ENCODE assay signal across 21 cellular contexts in genomic region chr17:32746698-32747097, GRCh38.
DNase-seq lines count a peak whose midpoint lies in the region; ATAC-seq, FAIRE-seq and TF ChIP-seq lines count a peak whose summit lies in the region.
"Had no signal": no experiment of that assay in that cellular context is flagged by ENCODE, and none has a peak within 500 bp of the region (broad histone marks: within the 10 kb centered on the region; RNA-seq: fewer than 3 reads in every experiment).

No MANE protein-coding gene starts in this region.

- H3K18ac ChIP-seq in H1 (ENCODE audit: extremely low read depth, low read length), result no peak overlapping the region
- no peak overlapping the region for H3K18ac ChIP-seq in trophoblast cell (ENCODE audit: low read length)

- no peak overlapping the region for H2BK5ac ChIP-seq in H1 (ENCODE audit: low read depth, low read length)
- no peak overlapping the region for H2BK5ac ChIP-seq in trophoblast cell (ENCODE audit: low read depth, low read length, poor library complexity)

- no peaks in the 10 kb centered on the region for H4K20me1 ChIP-seq in H1 (replicated peaks in 1 of 2; ENCODE audit: control insufficient read depth in 1 of 2, insufficient read depth in 2 of 2, low read length in 2 of 2)

- H2AK5ac ChIP-seq in H1 (ENCODE audit: low read depth, low read length) (no peak overlapping the region), trophoblast cell (ENCODE audit: low read length) (no peak overlapping the region)

- no peak for FAIRE-seq in H1 (lab: Jason Lieb, UNC)
- FAIRE-seq: islet of Langerhans, TTC549 had no signal

- H4K91ac ChIP-seq in H1 (replicated peaks; ENCODE audit: insufficient read length, low read length) (no peak overlapping the region), trophoblast cell (ENCODE audit: low read depth, low read length) (no peak overlapping the region)

- no peaks in the 10 kb centered on the region for H3K23me2 ChIP-seq in H1 (ENCODE audit: low read depth, low read length)

- H4K8ac ChIP-seq in H1 (ENCODE audit: extremely low read depth, insufficient read depth, low read length) (no peak overlapping the region), trophoblast cell (ENCODE audit: low read depth, low read length) (no peak overlapping the region)

- ATAC-seq in HG03135 (IDR thresholded peaks at IDR 0.05; ENCODE audit: unreplicated experiment), result no peak
- ATAC-seq in activated CD4-positive, CD25-positive, alpha-beta regulatory T cell treated with anti-CD3 and anti-CD28 coated beads, Interleukin-2, amount 50 U/mL, for 24 hours, result no peak
- ATAC-seq: HCT116, right cardiac atrium, SK-N-SH treated with all-trans-retinoic acid at 6 μM for 48 hours had no signal

- no peak for TF ChIP-seq CTCF in H1 (IDR thresholded peaks at IDR 0.05; ENCODE audit: control extremely low read depth in 1 of 3, insufficient read depth in 1 of 3, low read depth in 1 of 3, low read length in 3 of 3)

- H3K4me2 ChIP-seq in H1 (ENCODE audit: insufficient read depth in 1 of 2, low read depth in 2 of 2, low read length in 2 of 2) (no peak overlapping the region), trophoblast cell (ENCODE audit: low read length) (no peak overlapping the region)

- H3K79me1 ChIP-seq in H1 (ENCODE audit: low read depth, low read length) (no peaks in the 10 kb centered on the region), trophoblast cell (ENCODE audit: low read length) (no peaks in the 10 kb centered on the region)

- 84% methylated on average over 2 of the region's 2 CpGs; no CpG with 5 or more reads in 1 of the 2 experiments for WGBS in H1 (ENCODE audit: extremely low coverage in 1 of 2, insufficient coverage in 1 of 2, insufficient read length in 1 of 2, insufficient replicate concordance in 2 of 2, low coverage in 1 of 2, low lambda C conversion rate in 2 of 2, missing lambda C conversion rate in 1 of 2), 2 experiments
- WGBS in trophoblast cell (ENCODE audit: extremely low coverage, insufficient coverage, insufficient read length), result no CpG with 5 or more reads among the region's 2 CpGs

- H3K14ac ChIP-seq in H1 (ENCODE audit: insufficient read length) (no peak overlapping the region), trophoblast cell (ENCODE audit: low read length) (no peak overlapping the region)

- TF ChIP-seq POLR2A in H1 (IDR thresholded peaks at IDR 0.05; ENCODE audit: control extremely low read depth in 1 of 2, low read depth in 2 of 2, low read length in 2 of 2), result no peak

- H2BK20ac ChIP-seq in H1 (ENCODE audit: low read length), result no peak overlapping the region

- DNase-seq in GM04503 (ENCODE audit: low read depth), result peak; percentile 14
- DNase-seq in NOMO-1 treated with dmso at 0.1 percent for 144 hours (lab: John Stamatoyannopoulos, UW; ENCODE audit: unreplicated experiment), result peak; percentile 30
- DNase-seq in H1 (ENCODE audit: low read depth in 1 of 2, low spot score in 2 of 2), result no peak
- DNase-seq in trophoblast cell, result peak; percentile 56 to 93
- no peak for DNase-seq in NCI-H524 (lab: John Stamatoyannopoulos, UW)
- no peak for DNase-seq in medulla oblongata (ENCODE audit: extremely low spot score)
- DNase-seq: activated T-cell treated with anti-CD3 and anti-CD28 coated beads, Interleukin-2, amount 50 U/mL, for 24 hours; CD4-positive, alpha-beta T cell; DND-41; effector CD8-positive, alpha-beta T cell; NCI-H1417 treated with DMSO at 0.1 percent for 48 hours; right cardiac atrium; stimulated activated CD4-positive, alpha-beta T cell treated with anti-CD3 and anti-CD28 coated beads, Interleukin-1b, Interleukin-23, amount 100 ng/mL, for 48 hours had no signal

- H2AFZ ChIP-seq in H1 (ENCODE audit: low read length) (no peak overlapping the region), trophoblast cell (ENCODE audit: insufficient read depth, low read length, poor library complexity) (no peak overlapping the region)

- H3K79me2 ChIP-seq in H1 (ENCODE audit: control insufficient read depth in 1 of 2, insufficient read depth in 2 of 2, low read length in 2 of 2), result no peaks in the 10 kb centered on the region
- H3K79me2 ChIP-seq in trophoblast cell (ENCODE audit: control insufficient read depth, insufficient read depth, low read length, poor library complexity), result no peaks in the 10 kb centered on the region

- no peak overlapping the region for H4K5ac ChIP-seq in H1 (ENCODE audit: insufficient read length, low read depth, low read length)

- H3K27me3 ChIP-seq in H1 (replicated peaks in 1 of 4; ENCODE audit: control insufficient read depth in 3 of 4, extremely low read depth in 1 of 4, insufficient read depth in 3 of 4, low read length in 3 of 4) (peaks cover 0 to 1% (median 0%) of the 10 kb centered on the region in 4 experiments; a peak in 1 of 7 replicates), trophoblast cell (ENCODE audit: insufficient read depth, low read length) (no peaks in the 10 kb centered on the region)
- H3K27me3 ChIP-seq: cardiac muscle cell, suprapubic skin had no signal

- H2BK12ac ChIP-seq in H1 (ENCODE audit: low read depth, low read length) (no peak overlapping the region), trophoblast cell (ENCODE audit: low read length) (no peak overlapping the region)

- no peak overlapping the region for H3K27ac ChIP-seq in H1 (ENCODE audit: low read depth, low read length)
- no peak overlapping the region for H3K27ac ChIP-seq in trophoblast cell (ENCODE audit: low read depth, low read length)
- H3K27ac ChIP-seq: cardiac muscle cell, suprapubic skin had no signal

- no peak overlapping the region for H3K23ac ChIP-seq in H1 (ENCODE audit: insufficient read length)
- no peak overlapping the region for H3K23ac ChIP-seq in trophoblast cell (ENCODE audit: low read length)

- no peak for TF ChIP-seq RAD21 in H1 (IDR thresholded peaks at IDR 0.05 in 1 of 2, conservative IDR thresholded peaks at IDR 0.05 in 1 of 2; ENCODE audit: low read depth in 2 of 2, low read length in 2 of 2)

- no peak overlapping the region for H2BK15ac ChIP-seq in H1 (ENCODE audit: low read length)

- no peak overlapping the region for H4K12ac ChIP-seq in trophoblast cell (ENCODE audit: low read depth, low read length)

- no peak overlapping the region for H3K4ac ChIP-seq in H1 (replicated peaks; ENCODE audit: insufficient read length, low read depth, low read length)
- no peak overlapping the region for H3K4ac ChIP-seq in trophoblast cell (ENCODE audit: low read depth, low read length)

- H3K9ac ChIP-seq in H1 (replicated peaks in 1 of 4; ENCODE audit: extremely low read depth in 1 of 4, low read depth in 3 of 4, low read length in 3 of 4) (no peak overlapping the region), trophoblast cell (ENCODE audit: low read length) (no peak overlapping the region)

- no peak overlapping the region for H3K4me3 ChIP-seq in H1 (ENCODE audit: extremely low read depth in 1 of 4, insufficient read depth in 2 of 4, low read depth in 3 of 4, low read length in 4 of 4)
- no peak overlapping the region for H3K4me3 ChIP-seq in trophoblast cell (ENCODE audit: low read depth, low read length)
- H3K4me3 ChIP-seq: cardiac muscle cell, suprapubic skin had no signal

- POLR2A ChIA-PET in H1 (lab: Charles Lee; ENCODE audit: partially characterized antibody), result no interaction called here

- no peaks in the 10 kb centered on the region for H3K9me3 ChIP-seq in H1 (ENCODE audit: insufficient read depth in 2 of 2, low read depth in 1 of 2, low read length in 1 of 2)
- H3K9me3 ChIP-seq in trophoblast cell (ENCODE audit: insufficient read depth, low read depth, low read length), result no peaks in the 10 kb centered on the region
- H3K9me3 ChIP-seq: suprapubic skin had no signal

- CTCF ChIA-PET in H1 (lab: Charles Lee; ENCODE audit: partially characterized antibody), result interaction anchor here (0.6 to 1.0 kb wide), 3 partner anchors 76 to 270 kb away, joined by 3 to 4 read pairs (median 4); no protein-coding TSS in a partner anchor

- H3K56ac ChIP-seq in H1 (replicated peaks; ENCODE audit: insufficient read length, low read depth, low read length), result no peak overlapping the region

- no peak overlapping the region for H2BK120ac ChIP-seq in H1 (replicated peaks; ENCODE audit: low read depth, low read length)
- no peak overlapping the region for H2BK120ac ChIP-seq in trophoblast cell (ENCODE audit: insufficient read depth, low read length, poor library complexity)

- H3K36me3 ChIP-seq in H1 (ENCODE audit: control insufficient read depth in 2 of 4, insufficient read depth in 4 of 4, low read length in 3 of 4), result no peaks in the 10 kb centered on the region
- H3K36me3 ChIP-seq in trophoblast cell (ENCODE audit: control insufficient read depth in 1 of 2, insufficient read depth in 2 of 2, low read length in 2 of 2), result peaks cover 0 to 2% of the 10 kb centered on the region in 2 experiments

- no peak for TF ChIP-seq EP300 in H1 (IDR thresholded peaks at IDR 0.05; ENCODE audit: borderline replicate concordance in 1 of 2, low read depth in 2 of 2, low read length in 2 of 2)

- H3K4me1 ChIP-seq in H1 (replicated peaks in 1 of 4; ENCODE audit: control insufficient read depth in 3 of 4, insufficient read depth in 4 of 4, low read length in 3 of 4), result no peaks in the 10 kb centered on the region
- H3K4me1 ChIP-seq in trophoblast cell (ENCODE audit: control insufficient read depth in 1 of 2, insufficient read depth in 2 of 2, low read length in 2 of 2), result no peaks in the 10 kb centered on the region
- H3K4me1 ChIP-seq: suprapubic skin had no signal

TF ChIP-seq in H1, 55 proteins besides CTCF, POLR2A, EP300 and RAD21:
- TF ChIP-seq CTBP2 (IDR thresholded peaks at IDR 0.05; ENCODE audit: borderline replicate concordance, insufficient read depth, insufficient read length, low read length) (no peak), CEBPB (IDR thresholded peaks at IDR 0.05; ENCODE audit: low read depth, low read length) (peak; percentile 16; the same call in 1 of the 2 replicates)

Comparison
In these comparisons a context has a peak if more than half of its experiments do, and no peak if none do; other contexts are left out.
1. DNase-seq: peak in GM04503 (single experiment), NOMO-1 treated with dmso at 0.1 percent for 144 hours (single experiment) and trophoblast cell (2 of 2); none in H1 (0 of 2), NCI-H524 (0 of 2) and medulla oblongata (single experiment).